ENCODE assay signal across 1 cellular context in genomic region chr17:50950002-50950877, GRCh38.
A peak's percentile ranks its signal among the peaks of the same experiment; 100 is the strongest.
TF ChIP-seq lines count a peak whose summit lies in the region.

No MANE protein-coding gene starts in this region.

TF ChIP-seq in HepG2, 621 proteins besides CTCF, POLR2A, EP300 and RAD21 (continued from another document and continues in another):
- TF ChIP-seq ZNF639 (CRISPR knock-in tag; conservative IDR thresholded peaks at IDR 0.05) = no peak
- no peak for TF ChIP-seq ZNF143 (CRISPR knock-in tag; IDR thresholded peaks at IDR 0.05)
- 0 out of 2 replicates have a peak, but pooled peaks have one; percentile 27 for TF ChIP-seq FOXJ3 (CRISPR knock-in tag; IDR thresholded peaks at IDR 0.05; ENCODE audit: borderline replicate concordance)
- no peak for TF ChIP-seq MTF2 (CRISPR knock-in tag; IDR thresholded peaks at IDR 0.05; ENCODE audit: borderline replicate concordance)
- no peak for TF ChIP-seq BHLHE40 (IDR thresholded peaks at IDR 0.05; ENCODE audit: low read length)
- peak; percentile 86 for TF ChIP-seq ZNF891 (CRISPR knock-in tag; IDR thresholded peaks at IDR 0.05)
- TF ChIP-seq YEATS4 (CRISPR knock-in tag; IDR thresholded peaks at IDR 0.05; ENCODE audit: borderline replicate concordance) = peak; percentile 62; the same call in 1 of the 2 replicates
- TF ChIP-seq MATR3 (CRISPR knock-in tag; IDR thresholded peaks at IDR 0.05) = no peak
- no peak for TF ChIP-seq GPBP1L1 (CRISPR knock-in tag; IDR thresholded peaks at IDR 0.05)
- no peak for TF ChIP-seq SOX13 (IDR thresholded peaks at IDR 0.05)
- TF ChIP-seq SOX13 (CRISPR knock-in tag; conservative IDR thresholded peaks at IDR 0.05 in 1 of 2, IDR thresholded peaks at IDR 0.05 in 1 of 2) = peak in 1 of 2 experiments; percentile 45; a peak in 2 of 4 replicates
- no peak for TF ChIP-seq ZNF503 (CRISPR knock-in tag; IDR thresholded peaks at IDR 0.05)
- no peak for TF ChIP-seq MNT (IDR thresholded peaks at IDR 0.05)
- peak; percentile 51; the same call in 1 of the 2 replicates for TF ChIP-seq ZNF121 (CRISPR knock-in tag; IDR thresholded peaks at IDR 0.05)
- no peak for TF ChIP-seq ATF5 (CRISPR knock-in tag; IDR thresholded peaks at IDR 0.05; ENCODE audit: low read depth)
- no peak for TF ChIP-seq TEAD2 (CRISPR knock-in tag; IDR thresholded peaks at IDR 0.05)
- no peak for TF ChIP-seq NCOA1 (CRISPR knock-in tag; IDR thresholded peaks at IDR 0.05)
- TF ChIP-seq ZNF207 (IDR thresholded peaks at IDR 0.05; ENCODE audit: borderline replicate concordance) = no peak
- TF ChIP-seq RFX5 (IDR thresholded peaks at IDR 0.05; ENCODE audit: low read depth, low read length) = no peak
- no peak for TF ChIP-seq FOXC1 (CRISPR knock-in tag; IDR thresholded peaks at IDR 0.05; ENCODE audit: borderline replicate concordance)
- TF ChIP-seq ZFY (CRISPR knock-in tag; IDR thresholded peaks at IDR 0.05) = peak; percentile 56; the same call in 1 of the 2 replicates
- TF ChIP-seq DDIT3 (CRISPR knock-in tag; IDR thresholded peaks at IDR 0.05) = no peak
- peak; percentile 78; the same call in 1 of the 2 replicates for TF ChIP-seq ZBTB4 (CRISPR knock-in tag; IDR thresholded peaks at IDR 0.05; ENCODE audit: borderline replicate concordance)
- TF ChIP-seq ZBED4 (CRISPR knock-in tag; IDR thresholded peaks at IDR 0.05; ENCODE audit: borderline replicate concordance) = peak; percentile 72; the same call in 1 of the 2 replicates
- no peak for TF ChIP-seq ZNF224 (CRISPR knock-in tag; IDR thresholded peaks at IDR 0.05)
- no peak for TF ChIP-seq ZNF30 (CRISPR knock-in tag; IDR thresholded peaks at IDR 0.05)
- TF ChIP-seq HNF1B (CRISPR knock-in tag; IDR thresholded peaks at IDR 0.05) = peak; percentile 90
- TF ChIP-seq ARNT (IDR thresholded peaks at IDR 0.05) = no peak
- peak; percentile 96 for TF ChIP-seq ZNF747 (CRISPR knock-in tag; IDR thresholded peaks at IDR 0.05; ENCODE audit: borderline replicate concordance)
- TF ChIP-seq TCF12 (IDR thresholded peaks at IDR 0.05) = no peak
- no peak for TF ChIP-seq TCF12 (CRISPR knock-in tag; IDR thresholded peaks at IDR 0.05)
- peak; percentile 65 for TF ChIP-seq RXRA (CRISPR knock-in tag; IDR thresholded peaks at IDR 0.05)
- TF ChIP-seq ZNF644 (CRISPR knock-in tag; IDR thresholded peaks at IDR 0.05; ENCODE audit: low read depth) = no peak
- TF ChIP-seq ZSCAN5A (CRISPR knock-in tag; IDR thresholded peaks at IDR 0.05; ENCODE audit: borderline replicate concordance) = no peak
- TF ChIP-seq TAF1 (CRISPR knock-in tag; IDR thresholded peaks at IDR 0.05) = no peak
- no peak for TF ChIP-seq CSRNP2 (CRISPR knock-in tag; conservative IDR thresholded peaks at IDR 0.05; ENCODE audit: low read depth)
- TF ChIP-seq SCMH1 (CRISPR knock-in tag; IDR thresholded peaks at IDR 0.05; ENCODE audit: borderline replicate concordance) = no peak
- TF ChIP-seq MAX (IDR thresholded peaks at IDR 0.05) = peak; percentile 51
- TF ChIP-seq THYN1 (CRISPR knock-in tag; IDR thresholded peaks at IDR 0.05; ENCODE audit: borderline replicate concordance, low read depth) = no peak
- no peak for TF ChIP-seq TOPORS (CRISPR knock-in tag; IDR thresholded peaks at IDR 0.05)
- TF ChIP-seq HOXA7 (CRISPR knock-in tag; IDR thresholded peaks at IDR 0.05) = no peak
- no peak for TF ChIP-seq NFYB (CRISPR knock-in tag; IDR thresholded peaks at IDR 0.05)
- peak; percentile 33; the same call in 1 of the 2 replicates for TF ChIP-seq SOX5 (CRISPR knock-in tag; IDR thresholded peaks at IDR 0.05; ENCODE audit: borderline replicate concordance)
- TF ChIP-seq NFE2L1 (CRISPR knock-in tag; IDR thresholded peaks at IDR 0.05; ENCODE audit: borderline replicate concordance) = no peak
- TF ChIP-seq FOSL2 (CRISPR knock-in tag; IDR thresholded peaks at IDR 0.05) = peak; percentile 68; the same call in 1 of the 2 replicates
